In the genomic region with DNA sequence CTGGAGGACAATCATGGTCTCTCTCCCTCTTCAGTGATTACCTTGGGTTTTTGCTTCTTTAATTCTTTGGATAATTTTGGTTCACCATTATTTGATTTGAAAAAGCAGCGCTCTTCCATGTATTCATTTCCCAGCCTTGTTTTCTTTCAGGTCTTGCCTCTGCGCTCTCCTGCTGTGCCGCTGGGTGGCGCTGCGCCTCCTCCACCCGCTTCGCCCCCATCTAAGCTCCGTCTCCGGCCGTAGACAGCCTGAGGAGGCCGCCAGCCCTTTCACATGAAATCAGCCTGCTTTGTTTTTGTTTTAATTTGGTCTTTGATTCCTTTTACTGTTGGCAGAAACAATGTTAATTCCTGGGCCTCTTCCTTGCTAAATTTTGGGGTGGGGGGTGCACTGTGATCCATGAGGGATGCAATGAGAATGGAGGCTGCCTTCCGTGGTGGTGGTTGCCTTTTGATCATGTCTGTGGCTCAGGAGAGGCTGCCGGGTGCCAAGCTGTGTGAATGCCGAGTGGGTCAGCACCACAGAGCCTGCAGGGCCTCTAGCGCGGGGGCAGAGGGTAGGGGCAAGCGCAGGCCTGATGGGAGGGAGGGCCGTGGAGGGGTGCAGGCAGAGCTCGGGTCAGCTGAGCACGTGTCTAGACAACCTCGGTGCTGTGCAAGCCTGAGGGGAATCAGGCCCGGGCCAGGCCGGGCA, we compare ENCODE assay signal across 1 cellular context.
TF ChIP-seq lines count a peak whose summit lies in the region.

No MANE protein-coding gene starts in this region.

TF ChIP-seq in K562, 482 proteins besides CTCF, POLR2A, EP300 and RAD21 (continued from another document):
- peak; percentile 52 for TF ChIP-seq SMC3 (conservative IDR thresholded peaks at IDR 0.05; ENCODE audit: insufficient read depth, low read depth, low read length)
- TF ChIP-seq FOXK2 (conservative IDR thresholded peaks at IDR 0.05 in 1 of 2, IDR thresholded peaks at IDR 0.05 in 1 of 2; ENCODE audit: low read depth in 2 of 2): peak in 1 of 2 experiments; percentile 47; a peak in 2 of 4 replicates
- no peak for TF ChIP-seq RHOXF2B (CRISPR knock-in tag; conservative IDR thresholded peaks at IDR 0.05)
- TF ChIP-seq, protein P1, sequence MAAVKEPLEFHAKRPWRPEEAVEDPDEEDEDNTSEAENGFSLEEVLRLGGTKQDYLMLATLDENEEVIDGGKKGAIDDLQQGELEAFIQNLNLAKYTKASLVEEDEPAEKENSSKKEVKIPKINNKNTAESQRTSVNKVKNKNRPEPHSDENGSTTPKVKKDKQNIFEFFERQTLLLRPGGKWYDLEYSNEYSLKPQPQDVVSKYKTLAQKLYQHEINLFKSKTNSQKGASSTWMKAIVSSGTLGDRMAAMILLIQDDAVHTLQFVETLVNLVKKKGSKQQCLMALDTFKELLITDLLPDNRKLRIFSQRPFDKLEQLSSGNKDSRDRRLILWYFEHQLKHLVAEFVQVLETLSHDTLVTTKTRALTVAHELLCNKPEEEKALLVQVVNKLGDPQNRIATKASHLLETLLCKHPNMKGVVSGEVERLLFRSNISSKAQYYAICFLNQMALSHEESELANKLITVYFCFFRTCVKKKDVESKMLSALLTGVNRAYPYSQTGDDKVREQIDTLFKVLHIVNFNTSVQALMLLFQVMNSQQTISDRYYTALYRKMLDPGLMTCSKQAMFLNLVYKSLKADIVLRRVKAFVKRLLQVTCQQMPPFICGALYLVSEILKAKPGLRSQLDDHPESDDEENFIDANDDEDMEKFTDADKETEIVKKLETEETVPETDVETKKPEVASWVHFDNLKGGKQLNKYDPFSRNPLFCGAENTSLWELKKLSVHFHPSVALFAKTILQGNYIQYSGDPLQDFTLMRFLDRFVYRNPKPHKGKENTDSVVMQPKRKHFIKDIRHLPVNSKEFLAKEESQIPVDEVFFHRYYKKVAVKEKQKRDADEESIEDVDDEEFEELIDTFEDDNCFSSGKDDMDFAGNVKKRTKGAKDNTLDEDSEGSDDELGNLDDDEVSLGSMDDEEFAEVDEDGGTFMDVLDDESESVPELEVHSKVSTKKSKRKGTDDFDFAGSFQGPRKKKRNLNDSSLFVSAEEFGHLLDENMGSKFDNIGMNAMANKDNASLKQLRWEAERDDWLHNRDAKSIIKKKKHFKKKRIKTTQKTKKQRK (IDR thresholded peaks at IDR 0.05; ENCODE audit: borderline replicate concordance, low read depth, low read length): no peak
- no peak for TF ChIP-seq CBX3 (IDR thresholded peaks at IDR 0.05; ENCODE audit: borderline replicate concordance in 1 of 2, low read length in 2 of 2)
- no peak for TF ChIP-seq SLC30A9 (CRISPR knock-in tag; IDR thresholded peaks at IDR 0.05)
- TF ChIP-seq ZNF740 (CRISPR knock-in tag; IDR thresholded peaks at IDR 0.05): 0 out of 2 replicates have a peak, but pooled peaks have one; percentile 63
- no peak for TF ChIP-seq ZNF740 (tag; IDR thresholded peaks at IDR 0.05)
- TF ChIP-seq POLR2AphosphoS5 (IDR thresholded peaks at IDR 0.05; ENCODE audit: control insufficient read depth, insufficient read depth, low read depth, low read length): no peak
- no peak for TF ChIP-seq SIN3B (IDR thresholded peaks at IDR 0.05; ENCODE audit: low read depth)
- TF ChIP-seq FOXA1 (IDR thresholded peaks at IDR 0.05; ENCODE audit: borderline replicate concordance): no peak
- TF ChIP-seq TRIM24 (IDR thresholded peaks at IDR 0.05): no peak
- TF ChIP-seq NR2C1 (IDR thresholded peaks at IDR 0.05): no peak
- no peak for TF ChIP-seq NR2C1 (tag; IDR thresholded peaks at IDR 0.05)
- TF ChIP-seq U2AF1 (optimal IDR thresholded peaks at IDR 0.05; ENCODE audit: low read depth, low read length): no peak
- TF ChIP-seq ZNF133 (CRISPR knock-in tag; IDR thresholded peaks at IDR 0.05): no peak
- no peak for TF ChIP-seq AFF4 (CRISPR knock-in tag; IDR thresholded peaks at IDR 0.05)
- no peak for TF ChIP-seq ID3 (CRISPR knock-in tag; IDR thresholded peaks at IDR 0.05)
- TF ChIP-seq ID3 (tag; IDR thresholded peaks at IDR 0.05): no peak
- TF ChIP-seq RFX7 (CRISPR knock-in tag; IDR thresholded peaks at IDR 0.05): no peak
- no peak for TF ChIP-seq ZBTB12 (CRISPR knock-in tag; IDR thresholded peaks at IDR 0.05)
- no peak for TF ChIP-seq NEUROD1 (IDR thresholded peaks at IDR 0.05; ENCODE audit: borderline replicate concordance, low read depth, low read length, partially characterized antibody)
- TF ChIP-seq PRMT5 (CRISPR knock-in tag; IDR thresholded peaks at IDR 0.05): no peak
- TF ChIP-seq, protein P2, sequence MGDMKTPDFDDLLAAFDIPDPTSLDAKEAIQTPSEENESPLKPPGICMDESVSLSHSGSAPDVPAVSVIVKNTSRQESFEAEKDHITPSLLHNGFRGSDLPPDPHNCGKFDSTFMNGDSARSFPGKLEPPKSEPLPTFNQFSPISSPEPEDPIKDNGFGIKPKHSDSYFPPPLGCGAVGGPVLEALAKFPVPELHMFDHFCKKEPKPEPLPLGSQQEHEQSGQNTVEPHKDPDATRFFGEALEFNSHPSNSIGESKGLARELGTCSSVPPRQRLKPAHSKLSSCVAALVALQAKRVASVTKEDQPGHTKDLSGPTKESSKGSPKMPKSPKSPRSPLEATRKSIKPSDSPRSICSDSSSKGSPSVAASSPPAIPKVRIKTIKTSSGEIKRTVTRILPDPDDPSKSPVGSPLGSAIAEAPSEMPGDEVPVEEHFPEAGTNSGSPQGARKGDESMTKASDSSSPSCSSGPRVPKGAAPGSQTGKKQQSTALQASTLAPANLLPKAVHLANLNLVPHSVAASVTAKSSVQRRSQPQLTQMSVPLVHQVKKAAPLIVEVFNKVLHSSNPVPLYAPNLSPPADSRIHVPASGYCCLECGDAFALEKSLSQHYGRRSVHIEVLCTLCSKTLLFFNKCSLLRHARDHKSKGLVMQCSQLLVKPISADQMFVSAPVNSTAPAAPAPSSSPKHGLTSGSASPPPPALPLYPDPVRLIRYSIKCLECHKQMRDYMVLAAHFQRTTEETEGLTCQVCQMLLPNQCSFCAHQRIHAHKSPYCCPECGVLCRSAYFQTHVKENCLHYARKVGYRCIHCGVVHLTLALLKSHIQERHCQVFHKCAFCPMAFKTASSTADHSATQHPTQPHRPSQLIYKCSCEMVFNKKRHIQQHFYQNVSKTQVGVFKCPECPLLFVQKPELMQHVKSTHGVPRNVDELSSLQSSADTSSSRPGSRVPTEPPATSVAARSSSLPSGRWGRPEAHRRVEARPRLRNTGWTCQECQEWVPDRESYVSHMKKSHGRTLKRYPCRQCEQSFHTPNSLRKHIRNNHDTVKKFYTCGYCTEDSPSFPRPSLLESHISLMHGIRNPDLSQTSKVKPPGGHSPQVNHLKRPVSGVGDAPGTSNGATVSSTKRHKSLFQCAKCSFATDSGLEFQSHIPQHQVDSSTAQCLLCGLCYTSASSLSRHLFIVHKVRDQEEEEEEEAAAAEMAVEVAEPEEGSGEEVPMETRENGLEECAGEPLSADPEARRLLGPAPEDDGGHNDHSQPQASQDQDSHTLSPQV (IDR thresholded peaks at IDR 0.05): no peak
- TF ChIP-seq, protein P3, sequence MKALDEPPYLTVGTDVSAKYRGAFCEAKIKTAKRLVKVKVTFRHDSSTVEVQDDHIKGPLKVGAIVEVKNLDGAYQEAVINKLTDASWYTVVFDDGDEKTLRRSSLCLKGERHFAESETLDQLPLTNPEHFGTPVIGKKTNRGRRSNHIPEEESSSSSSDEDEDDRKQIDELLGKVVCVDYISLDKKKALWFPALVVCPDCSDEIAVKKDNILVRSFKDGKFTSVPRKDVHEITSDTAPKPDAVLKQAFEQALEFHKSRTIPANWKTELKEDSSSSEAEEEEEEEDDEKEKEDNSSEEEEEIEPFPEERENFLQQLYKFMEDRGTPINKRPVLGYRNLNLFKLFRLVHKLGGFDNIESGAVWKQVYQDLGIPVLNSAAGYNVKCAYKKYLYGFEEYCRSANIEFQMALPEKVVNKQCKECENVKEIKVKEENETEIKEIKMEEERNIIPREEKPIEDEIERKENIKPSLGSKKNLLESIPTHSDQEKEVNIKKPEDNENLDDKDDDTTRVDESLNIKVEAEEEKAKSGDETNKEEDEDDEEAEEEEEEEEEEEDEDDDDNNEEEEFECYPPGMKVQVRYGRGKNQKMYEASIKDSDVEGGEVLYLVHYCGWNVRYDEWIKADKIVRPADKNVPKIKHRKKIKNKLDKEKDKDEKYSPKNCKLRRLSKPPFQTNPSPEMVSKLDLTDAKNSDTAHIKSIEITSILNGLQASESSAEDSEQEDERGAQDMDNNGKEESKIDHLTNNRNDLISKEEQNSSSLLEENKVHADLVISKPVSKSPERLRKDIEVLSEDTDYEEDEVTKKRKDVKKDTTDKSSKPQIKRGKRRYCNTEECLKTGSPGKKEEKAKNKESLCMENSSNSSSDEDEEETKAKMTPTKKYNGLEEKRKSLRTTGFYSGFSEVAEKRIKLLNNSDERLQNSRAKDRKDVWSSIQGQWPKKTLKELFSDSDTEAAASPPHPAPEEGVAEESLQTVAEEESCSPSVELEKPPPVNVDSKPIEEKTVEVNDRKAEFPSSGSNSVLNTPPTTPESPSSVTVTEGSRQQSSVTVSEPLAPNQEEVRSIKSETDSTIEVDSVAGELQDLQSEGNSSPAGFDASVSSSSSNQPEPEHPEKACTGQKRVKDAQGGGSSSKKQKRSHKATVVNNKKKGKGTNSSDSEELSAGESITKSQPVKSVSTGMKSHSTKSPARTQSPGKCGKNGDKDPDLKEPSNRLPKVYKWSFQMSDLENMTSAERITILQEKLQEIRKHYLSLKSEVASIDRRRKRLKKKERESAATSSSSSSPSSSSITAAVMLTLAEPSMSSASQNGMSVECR (CRISPR knock-in tag; IDR thresholded peaks at IDR 0.05): no peak
- TF ChIP-seq HMGN3 (IDR thresholded peaks at IDR 0.05; ENCODE audit: borderline replicate concordance, extremely low read depth, insufficient read length, low read depth, low read length): no peak
- no peak for TF ChIP-seq ZKSCAN8 (CRISPR knock-in tag; IDR thresholded peaks at IDR 0.05)
- TF ChIP-seq RAD51 (IDR thresholded peaks at IDR 0.05; ENCODE audit: borderline replicate concordance, low read depth): no peak
- TF ChIP-seq, protein P4, sequence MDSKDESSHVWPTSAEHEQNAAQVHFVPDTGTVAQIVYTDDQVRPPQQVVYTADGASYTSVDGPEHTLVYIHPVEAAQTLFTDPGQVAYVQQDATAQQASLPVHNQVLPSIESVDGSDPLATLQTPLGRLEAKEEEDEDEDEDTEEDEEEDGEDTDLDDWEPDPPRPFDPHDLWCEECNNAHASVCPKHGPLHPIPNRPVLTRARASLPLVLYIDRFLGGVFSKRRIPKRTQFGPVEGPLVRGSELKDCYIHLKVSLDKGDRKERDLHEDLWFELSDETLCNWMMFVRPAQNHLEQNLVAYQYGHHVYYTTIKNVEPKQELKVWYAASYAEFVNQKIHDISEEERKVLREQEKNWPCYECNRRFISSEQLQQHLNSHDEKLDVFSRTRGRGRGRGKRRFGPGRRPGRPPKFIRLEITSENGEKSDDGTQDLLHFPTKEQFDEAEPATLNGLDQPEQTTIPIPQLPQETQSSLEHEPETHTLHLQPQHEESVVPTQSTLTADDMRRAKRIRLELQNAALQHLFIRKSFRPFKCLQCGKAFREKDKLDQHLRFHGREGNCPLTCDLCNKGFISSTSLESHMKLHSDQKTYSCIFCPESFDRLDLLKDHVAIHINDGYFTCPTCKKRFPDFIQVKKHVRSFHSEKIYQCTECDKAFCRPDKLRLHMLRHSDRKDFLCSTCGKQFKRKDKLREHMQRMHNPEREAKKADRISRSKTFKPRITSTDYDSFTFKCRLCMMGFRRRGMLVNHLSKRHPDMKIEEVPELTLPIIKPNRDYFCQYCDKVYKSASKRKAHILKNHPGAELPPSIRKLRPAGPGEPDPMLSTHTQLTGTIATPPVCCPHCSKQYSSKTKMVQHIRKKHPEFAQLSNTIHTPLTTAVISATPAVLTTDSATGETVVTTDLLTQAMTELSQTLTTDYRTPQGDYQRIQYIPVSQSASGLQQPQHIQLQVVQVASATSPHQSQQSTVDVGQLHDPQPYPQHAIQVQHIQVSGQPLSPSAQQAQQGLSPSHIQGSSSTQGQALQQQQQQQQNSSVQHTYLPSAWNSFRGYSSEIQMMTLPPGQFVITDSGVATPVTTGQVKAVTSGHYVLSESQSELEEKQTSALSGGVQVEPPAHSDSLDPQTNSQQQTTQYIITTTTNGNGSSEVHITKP (IDR thresholded peaks at IDR 0.05; ENCODE audit: partially characterized antibody): no peak
- TF ChIP-seq SRSF9 (IDR thresholded peaks at IDR 0.05; ENCODE audit: borderline replicate concordance, low read depth, low read length): no peak
